Comparison of ENCODE assay signal across 9 cellular contexts in genomic region chr1:222792744-222793143, GRCh38. TPM values are rescaled to one million over a fixed set of nuclear protein-coding genes. Genes with fewer than 3 reads are reported as not detected.
DNase-seq lines count a peak whose midpoint lies in the region; ATAC-seq and TF ChIP-seq lines count a peak whose summit lies in the region.
"Had no signal": no experiment of that assay in that cellular context is flagged by ENCODE, and none has a peak within 500 bp of the region (broad histone marks: within the 10 kb centered on the region; RNA-seq: fewer than 3 reads in every experiment).

No MANE protein-coding gene starts in this region.

- CTCF ChIA-PET in HEK293T (lab: Yijun Ruan, JAX): interaction anchor here (1.2 to 1.3 kb wide), 3 partner anchors 297 to 341 kb away, joined by 3 to 7 read pairs (median 6); no protein-coding TSS in a partner anchor

- TF ChIP-seq CTCF in astrocyte of the cerebellum (IDR thresholded peaks at IDR 0.05; ENCODE audit: low read depth, low read length, missing control alignments): peak; percentile 45
- peak; percentile 57 for TF ChIP-seq CTCF in lower lobe of right lung (IDR thresholded peaks at IDR 0.05)

- no peaks in the 10 kb centered on the region for H3K36me3 ChIP-seq in lower lobe of right lung

- intact Hi-C loops in lower lobe of right lung (cut with DNase I): loop anchor here (10.0 kb wide), 1 partner anchor 292 kb away; no protein-coding TSS in a partner anchor

- H3K4me3 ChIP-seq in astrocyte of the cerebellum (ENCODE audit: low read depth, low read length): no peak overlapping the region
- no peak overlapping the region for H3K4me3 ChIP-seq in lower lobe of right lung

- in situ Hi-C loops in astrocyte of the cerebellum (cut with HindIII; ENCODE audit: low sequenced_read_pairs): no loop called here

- H3K27me3 ChIP-seq in lower lobe of right lung (ENCODE audit: low read depth): no peaks in the 10 kb centered on the region

- H3K27ac ChIP-seq in lower lobe of right lung: no peak overlapping the region

- H3K9me3 ChIP-seq in lower lobe of right lung: no peaks in the 10 kb centered on the region

- H3K4me1 ChIP-seq in lower lobe of right lung: no peaks in the 10 kb centered on the region

- POLR2A ChIA-PET in HEK293T (lab: Yijun Ruan, JAX): no interaction called here

- peak in 1 of 2 donors; percentile 57 for ATAC-seq in lower lobe of right lung
- ATAC-seq in GM21528 (IDR thresholded peaks at IDR 0.05; ENCODE audit: low FRiP score, unreplicated experiment): no peak

- peak; percentile 15 to 29 for DNase-seq in AML-193 (lab: John Stamatoyannopoulos, UW)
- peak; percentile 45 for DNase-seq in HEK293T (ENCODE audit: extremely low spot score)
- DNase-seq in astrocyte of the cerebellum (ENCODE audit: low read depth): no peak
- no peak for DNase-seq in lower lobe of right lung
- no peak for DNase-seq in H4 (ENCODE audit: low spot score)
- DNase-seq in GM19240 (ENCODE audit: insufficient read length, low spot score): no peak
- no peak for DNase-seq in activated CD4-positive, alpha-beta T cell treated with anti-CD3 and anti-CD28 coated beads, Interleukin-2, amount 50 U/mL, for 48 hours
- DNase-seq: activated naive CD4-positive, alpha-beta T cell treated with anti-CD3 and anti-CD28 coated beads, Interleukin-2, amount 50 U/mL, for 16 hours had no signal

TF ChIP-seq in HEK293T, 16 proteins besides CTCF, POLR2A, EP300 and RAD21:
- TF ChIP-seq FOXK2 (IDR thresholded peaks at IDR 0.05) (no peak), ZNF384 (IDR thresholded peaks at IDR 0.05) (0 out of 2 replicates have a peak, but pooled peaks have one; percentile 18)

RNA-seq across cellular contexts. Expression of gene DISP1, which starts 22.1 kb away (rescaled TPM):
- 31.1 TPM for total RNA-seq in lower lobe of right lung
- total RNA-seq in H4 (2014; rRNA removed; shearing (Covaris generic)): 2.7 and 3.8 TPM in 2 replicates

RNA-seq across cellular contexts. Expression of gene FAM177B, which starts 55.7 kb away (rescaled TPM):
- total RNA-seq in lower lobe of right lung: 0.56 TPM
- not detected in 2 replicates for total RNA-seq in H4 (2014; rRNA removed; shearing (Covaris generic))

Comparison
In these comparisons a context has a peak if more than half of its experiments do, and no peak if none do; other contexts are left out.
1. DNase-seq: peak in AML-193 (2 of 2) and HEK293T (single experiment); none in astrocyte of the cerebellum (single experiment), lower lobe of right lung (single experiment), H4 (single experiment), GM19240 (single experiment) and activated CD4-positive, alpha-beta T cell treated with anti-CD3 and anti-CD28 coated beads, Interleukin-2, amount 50 U/mL, for 48 hours (0 of 2).